Comparison of ENCODE assay signal across 22 cellular contexts in the genomic region with DNA sequence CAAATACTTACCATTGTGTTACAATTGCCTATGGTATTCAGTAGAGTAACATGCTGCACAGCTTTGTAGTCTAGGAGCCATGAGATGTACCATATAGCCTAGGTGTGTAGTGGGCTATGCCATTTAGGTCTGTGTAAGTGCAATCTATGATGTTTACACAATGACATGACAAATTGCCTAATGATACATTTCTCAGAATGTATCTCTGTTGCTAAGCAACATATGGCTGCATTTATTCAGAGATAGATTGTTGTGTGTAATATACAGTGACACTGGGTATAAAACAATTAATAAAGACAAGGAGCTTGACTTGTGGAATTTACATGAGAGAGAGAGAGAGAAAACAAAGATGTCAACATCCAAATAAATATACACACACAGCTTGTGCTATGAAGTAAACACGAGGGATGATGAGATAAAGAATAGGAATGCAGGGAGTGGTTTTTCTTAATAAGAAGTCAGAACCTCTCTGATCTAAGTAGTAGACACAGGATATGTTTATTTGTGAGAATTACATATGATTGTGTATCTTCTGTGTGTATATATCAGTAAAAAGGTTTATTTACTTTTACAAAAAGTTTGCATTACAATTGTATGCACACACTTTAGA.
DNase-seq lines count a peak whose midpoint lies in the region; TF ChIP-seq lines count a peak whose summit lies in the region.
"Had no signal": no experiment of that assay in that cellular context is flagged by ENCODE, and none has a peak within 500 bp of the region (broad histone marks: within the 10 kb centered on the region; RNA-seq: fewer than 3 reads in every experiment).

No MANE protein-coding gene starts in this region.

- TF ChIP-seq CTCF in fibroblast of mammary gland (conservative IDR thresholded peaks at IDR 0.05; ENCODE audit: control insufficient read depth, insufficient read depth, low read depth, low read length) (no peak), endothelial cell (IDR thresholded peaks at IDR 0.05; ENCODE audit: unreplicated experiment) (no peak)

- no peak overlapping the region for H3K4me3 Mint-ChIP-seq in endothelial cell (ENCODE audit: unreplicated experiment)
- H3K4me3 Mint-ChIP-seq: activated CD8-positive, alpha-beta T cell treated with anti-CD3 and anti-CD28 coated beads for 36 hours; CD4-positive, alpha-beta memory T cell had no signal

- H3K27me3 Mint-ChIP-seq in endothelial cell (ENCODE audit: unreplicated experiment), result peaks cover 1% of the 10 kb centered on the region

- DNase-seq in COR-L47 (lab: John Stamatoyannopoulos, UW) (peak; percentile 42), ELR (ENCODE audit: low read depth) (peak; percentile 53), NCI-H748 treated with DMSO at 0.1 percent for 48 hours (lab: John Stamatoyannopoulos, UW) (peak; percentile 82), fibroblast of mammary gland (ENCODE audit: low read depth) (peak; percentile 10), DMS79 (lab: John Stamatoyannopoulos, UW) (no peak), midbrain (lab: John Stamatoyannopoulos, UW) (no peak), endothelial cell (ENCODE audit: low spot score) (no peak)
- DNase-seq: activated CD8-positive, alpha-beta T cell treated with anti-CD3 and anti-CD28 coated beads for 36 hours; activated effector memory CD4-positive, alpha-beta T cell treated with anti-CD3 and anti-CD28 coated beads, Interleukin-2, amount 50 U/mL, for 16 hours; activated T-cell treated with anti-CD3 and anti-CD28 coated beads for 4 hours; body of pancreas; CD4-positive, alpha-beta memory T cell; DMS79 treated with DMSO at 0.1 percent for 48 hours; effector CD8-positive, alpha-beta T cell; NCI-H146; NCI-H446 treated with DMSO at 0.1 percent for 48 hours; psoas muscle; stimulated activated naive CD4-positive, alpha-beta T cell; T1000 had no signal

- H3K9me3 Mint-ChIP-seq in endothelial cell (ENCODE audit: unreplicated experiment), result no peaks in the 10 kb centered on the region
- H3K9me3 Mint-ChIP-seq: activated CD8-positive, alpha-beta T cell treated with anti-CD3 and anti-CD28 coated beads for 36 hours had no signal

- peaks cover 3% of the 10 kb centered on the region for H3K4me1 Mint-ChIP-seq in endothelial cell (ENCODE audit: unreplicated experiment)
- H3K4me1 Mint-ChIP-seq: CD4-positive, alpha-beta memory T cell had no signal

- H3K36me3 Mint-ChIP-seq in endothelial cell (ENCODE audit: low read depth, unreplicated experiment), result no peaks in the 10 kb centered on the region
- H3K36me3 Mint-ChIP-seq: CD4-positive, alpha-beta memory T cell had no signal

- no peak overlapping the region for H3K4me3 ChIP-seq in fibroblast of mammary gland (ENCODE audit: control insufficient read depth, low read depth, low read length)
- H3K4me3 ChIP-seq: body of pancreas, esophagus muscularis mucosa, psoas muscle, skin epidermis, thoracic aorta had no signal

- no peak overlapping the region for H3K27ac Mint-ChIP-seq in endothelial cell (ENCODE audit: unreplicated experiment)
- H3K27ac Mint-ChIP-seq: activated CD8-positive, alpha-beta T cell treated with anti-CD3 and anti-CD28 coated beads for 36 hours; CD4-positive, alpha-beta memory T cell had no signal

Comparison
In these comparisons a context has a peak if more than half of its experiments do, and no peak if none do; other contexts are left out.
1. DNase-seq: peak in COR-L47 (single experiment), ELR (single experiment), NCI-H748 treated with DMSO at 0.1 percent for 48 hours (single experiment) and fibroblast of mammary gland (single experiment); none in DMS79 (single experiment), midbrain (single experiment) and endothelial cell (single experiment).